ENCODE assay signal across 8 cellular contexts in the genomic region with DNA sequence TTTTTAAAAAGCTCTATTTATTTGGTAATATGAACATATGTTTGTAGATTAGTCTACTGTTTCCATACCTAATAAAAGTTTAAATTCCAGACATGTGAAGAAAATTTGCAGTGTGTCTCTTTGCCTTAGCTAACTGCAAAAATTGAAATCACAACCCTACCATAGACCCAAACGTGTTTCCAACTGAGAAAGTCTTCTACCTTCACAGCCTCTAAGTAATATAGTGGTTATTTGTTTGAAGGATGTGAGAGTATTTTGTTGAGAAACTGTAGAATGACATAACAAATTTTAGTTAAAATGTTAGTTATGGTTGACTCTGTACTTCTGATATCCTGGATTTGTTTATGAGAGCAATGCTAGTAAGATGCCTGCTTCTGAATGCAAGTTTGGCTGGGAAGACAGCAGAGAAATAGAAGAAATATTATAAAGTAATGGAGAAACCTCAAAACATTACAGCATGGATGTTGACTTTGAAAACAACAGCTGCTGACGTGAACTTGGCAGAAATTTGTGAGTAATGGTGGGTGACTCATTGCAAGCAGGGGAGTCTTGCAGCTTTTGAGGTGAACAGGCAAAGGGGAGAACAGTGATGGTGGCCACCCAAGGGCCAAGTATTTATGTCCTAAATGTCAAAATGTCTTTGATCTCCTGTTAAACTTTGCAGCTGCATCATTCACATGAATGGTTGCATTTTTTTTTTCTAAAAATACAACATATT. TPM values are rescaled to one million over a fixed set of nuclear protein-coding genes. Genes with fewer than 3 reads are reported as not detected.
DNase-seq lines count a peak whose midpoint lies in the region; ATAC-seq, FAIRE-seq and TF ChIP-seq lines count a peak whose summit lies in the region.
"Not testable (repeated sequence)": the region's sequence is repeated elsewhere in the genome, so short reads cannot be mapped to it uniquely, and the experiment has no call there.

No MANE protein-coding gene starts in this region.

- not testable (repeated sequence) for H3K27me3 Mint-ChIP-seq in activated CD8-positive, alpha-beta memory T cell treated with anti-CD3 and anti-CD28 coated beads, Interleukin-2, amount 10 ng/mL, durations not matched to agents 7 days and 5 days

- TF ChIP-seq POLR2A in GM12892 (IDR thresholded peaks at IDR 0.05; ENCODE audit: low read depth, low read length); breast epithelium (IDR thresholded peaks at IDR 0.05): not testable (repeated sequence)

- H3K9me3 ChIP-seq in breast epithelium, left lung: not testable (repeated sequence)

- not testable (repeated sequence) for H3K9me3 Mint-ChIP-seq in activated CD8-positive, alpha-beta memory T cell treated with anti-CD3 and anti-CD28 coated beads, Interleukin-2, amount 10 ng/mL, durations not matched to agents 7 days and 5 days (ENCODE audit: low read depth)

- not testable (repeated sequence) for H3K4me3 ChIP-seq in breast epithelium, left lung

- not testable (repeated sequence) for H3K36me3 ChIP-seq in breast epithelium, left lung

- ATAC-seq in GM21528 (IDR thresholded peaks at IDR 0.05; ENCODE audit: low FRiP score, unreplicated experiment) (peak; percentile 48), HG03066 (IDR thresholded peaks at IDR 0.05; ENCODE audit: low read depth, unreplicated experiment) (peak; percentile 44), left lung (peak; percentile 63)
- ATAC-seq in activated CD8-positive, alpha-beta memory T cell treated with anti-CD3 and anti-CD28 coated beads, Interleukin-2, amount 10 ng/mL, durations not matched to agents 7 days and 5 days, result peak; percentile 90
- peak; percentile 92 for ATAC-seq in stimulated activated naive CD8-positive, alpha-beta T cell treated with anti-CD3 and anti-CD28 coated beads, Interleukin-15, Interleukin-2, amounts not matched to agents 100 U/mL and 50 U/mL, for 24 hours

- FAIRE-seq in GM12892 (lab: Jason Lieb, UNC), result peak; percentile 70

- H3K27ac Mint-ChIP-seq in activated CD8-positive, alpha-beta memory T cell treated with anti-CD3 and anti-CD28 coated beads, Interleukin-2, amount 10 ng/mL, durations not matched to agents 7 days and 5 days, result peak overlapping the region; percentile 84

- not testable (repeated sequence) for H3K27me3 ChIP-seq in breast epithelium, left lung

- not testable (repeated sequence) for TF ChIP-seq CTCF in breast epithelium (IDR thresholded peaks at IDR 0.05); left lung (IDR thresholded peaks at IDR 0.05)

- CTCF ChIA-PET in activated CD8-positive, alpha-beta memory T cell treated with anti-CD3 and anti-CD28 coated beads, Interleukin-2, amount 10 ng/mL, durations not matched to agents 7 days and 5 days (lab: Charles Lee), result not testable (repeated sequence)

- peak overlapping the region; percentile 36 for H3K4me3 Mint-ChIP-seq in activated CD8-positive, alpha-beta memory T cell treated with anti-CD3 and anti-CD28 coated beads, Interleukin-2, amount 10 ng/mL, durations not matched to agents 7 days and 5 days

- not testable (repeated sequence) for H3K4me1 ChIP-seq in breast epithelium
- peaks cover 14 to 73% of the 10 kb centered on the region in 2 donors for H3K4me1 ChIP-seq in left lung

- H3K27ac ChIP-seq in breast epithelium (peak overlapping the region; percentile 14 to 59), left lung (peak overlapping the region in 1 of 2 donors; percentile 69)

- H3K36me3 Mint-ChIP-seq in activated CD8-positive, alpha-beta memory T cell treated with anti-CD3 and anti-CD28 coated beads, Interleukin-2, amount 10 ng/mL, durations not matched to agents 7 days and 5 days, result peaks cover 23% of the 10 kb centered on the region

- DNase-seq in GM12892 (ENCODE audit: insufficient read length); breast epithelium (ENCODE audit: low spot score in 2 of 2): not testable (repeated sequence)
- DNase-seq in NCI-H226 (peak; percentile 69), left lung (peak in 1 of 2 donors; percentile 40)
- DNase-seq in activated CD8-positive, alpha-beta memory T cell treated with anti-CD3 and anti-CD28 coated beads, Interleukin-2, amount 10 ng/mL, durations not matched to agents 7 days and 5 days, result peak; percentile 71
- DNase-seq in stimulated activated naive CD8-positive, alpha-beta T cell treated with anti-CD3 and anti-CD28 coated beads, Interleukin-15, Interleukin-2, amounts not matched to agents 100 U/mL and 50 U/mL, for 24 hours, result peak; percentile 35

- H3K4me1 Mint-ChIP-seq in activated CD8-positive, alpha-beta memory T cell treated with anti-CD3 and anti-CD28 coated beads, Interleukin-2, amount 10 ng/mL, durations not matched to agents 7 days and 5 days, result peaks cover 64% of the 10 kb centered on the region

- intact Hi-C loops in breast epithelium (cut with DNase I; ENCODE audit: low total_unique reads); left lung (cut with DNase I): not testable (repeated sequence)

RNA-seq across cellular contexts. Expression of a gene that starts 7.8 kb away (rescaled TPM):
- 19.3 TPM for polyA plus RNA-seq in GM12892 (2012; ENCODE audit: missing spikeins)
- total RNA-seq in activated CD8-positive, alpha-beta memory T cell treated with anti-CD3 and anti-CD28 coated beads, Interleukin-2, amount 10 ng/mL, durations not matched to agents 7 days and 5 days, result 10 to 100 TPM; 22.2 to 27.0 TPM
- total RNA-seq in breast epithelium (10 to 100 TPM; 20.2 to 60.4 (median 38.0) TPM), left lung (10 to 100 TPM; 32.9 to 53.4 TPM)
